ENCODE assay signal across 28 cellular contexts in the genomic region with DNA sequence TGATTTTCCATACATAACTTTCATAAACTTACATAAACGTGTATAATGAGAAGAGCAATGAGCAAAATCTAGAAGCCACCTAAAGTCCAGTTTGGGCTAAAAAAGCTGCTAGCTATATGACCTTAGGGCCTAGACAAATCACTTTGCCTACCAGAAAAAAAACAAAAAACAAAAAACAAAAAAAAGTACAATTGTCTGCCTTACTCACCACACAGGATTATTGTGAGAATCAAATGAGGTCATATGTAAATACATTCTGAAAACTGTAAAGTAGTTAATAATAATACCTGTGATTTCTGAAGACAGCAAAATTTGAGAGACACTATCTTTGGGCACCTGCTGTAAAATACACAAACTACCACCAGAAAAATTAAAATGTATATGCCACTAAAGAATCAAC. TPM values are rescaled to one million over a fixed set of nuclear protein-coding genes. Genes with fewer than 3 reads are reported as not detected.
DNase-seq lines count a peak whose midpoint lies in the region; ATAC-seq and TF ChIP-seq lines count a peak whose summit lies in the region.
"Had no signal": no experiment of that assay in that cellular context is flagged by ENCODE, and none has a peak within 500 bp of the region (broad histone marks: within the 10 kb centered on the region; RNA-seq: fewer than 3 reads in every experiment).

No MANE protein-coding gene starts in this region.

- CTCF ChIA-PET in PC-3 (lab: Charles Lee) = no interaction called here

- no peak for DNase-seq in PC-3
- DNase-seq in mesenchymal stem cell = no peak
- DNase-seq in type B pancreatic cell (ENCODE audit: extremely low spot score, unreplicated experiment) = no peak
- DNase-seq in stimulated activated naive CD4-positive, alpha-beta T cell (lab: John Stamatoyannopoulos, UW) = no peak
- DNase-seq in body of pancreas = no peak
- no peak for DNase-seq in left ventricle myocardium superior
- DNase-seq: activated CD4-positive, alpha-beta T cell treated with anti-CD3 and anti-CD28 coated beads, Interleukin-2, amount 50 U/mL, for 1 hour; activated CD8-positive, alpha-beta memory T cell treated with anti-CD3 and anti-CD28 coated beads, Interleukin-2, amount 10 ng/mL, durations not matched to agents 7 days and 5 days; activated naive CD4-positive, alpha-beta T cell; activated T-cell treated with anti-CD3 and anti-CD28 coated beads, Interleukin-2, amount 50 U/mL, for 48 hours; adrenal gland; effector CD8-positive, alpha-beta T cell; H7; islet precursor cell; mucosa of descending colon; NCI-H1436; NCI-H446; NCI-H82; SHP77; stimulated activated CD4-positive, alpha-beta T cell treated with anti-CD3 and anti-CD28 coated beads, Interleukin-2, amount 100 ng/mL, for 48 hours; T-helper 9 cell; WERI-Rb-1 had no signal

- H3K4me3 ChIP-seq in DOHH2 (ENCODE audit: low read length) = peak overlapping the region; percentile 22
- peak overlapping the region; percentile 19; the same call in 1 of the 2 replicates for H3K4me3 ChIP-seq in PC-3 (ENCODE audit: low read length)
- no peak overlapping the region for H3K4me3 ChIP-seq in mesenchymal stem cell (ENCODE audit: insufficient read depth in 1 of 2, low read depth in 1 of 2, low read length in 2 of 2)
- no peak overlapping the region for H3K4me3 ChIP-seq in body of pancreas
- H3K4me3 ChIP-seq: adrenal gland, mucosa of descending colon, neural progenitor cell, right atrium auricular region, suprapubic skin had no signal

- no peak for TF ChIP-seq POLR2A in body of pancreas (IDR thresholded peaks at IDR 0.05)

- H2BK120ac ChIP-seq in mesenchymal stem cell (ENCODE audit: low read depth, low read length) = no peak overlapping the region

- H4K91ac ChIP-seq in mesenchymal stem cell (ENCODE audit: low read length) = no peak overlapping the region

- peaks cover 3% of the 10 kb centered on the region for H3K79me1 ChIP-seq in mesenchymal stem cell (replicated peaks; ENCODE audit: low read length, poor library complexity, severe bottlenecking)

- H3K79me2 ChIP-seq in DOHH2 (ENCODE audit: control insufficient read depth, low read length) = peaks cover 92% of the 10 kb centered on the region
- H3K79me2 ChIP-seq in PC-3 (ENCODE audit: low read length) = peaks cover 91% of the 10 kb centered on the region

- H4K20me1 ChIP-seq in DOHH2 (ENCODE audit: control insufficient read depth, insufficient read depth, low read depth, low read length) = peaks cover 42% of the 10 kb centered on the region
- H4K20me1 ChIP-seq in PC-3 (ENCODE audit: low read length) = peaks cover 84% of the 10 kb centered on the region

- H3K4me1 ChIP-seq in DOHH2 (ENCODE audit: control insufficient read depth, low read length) = peaks cover 39% of the 10 kb centered on the region
- peaks cover 69% of the 10 kb centered on the region for H3K4me1 ChIP-seq in PC-3 (ENCODE audit: insufficient read depth, low read length)
- H3K4me1 ChIP-seq in mesenchymal stem cell (ENCODE audit: control insufficient read depth, insufficient read depth, low read depth, low read length) = peaks cover 4% of the 10 kb centered on the region
- H3K4me1 ChIP-seq in body of pancreas = peaks cover 9% of the 10 kb centered on the region

- H3K9me2 ChIP-seq in DOHH2 (replicated peaks; ENCODE audit: control insufficient read depth, low read length) = no peaks in the 10 kb centered on the region
- no peaks in the 10 kb centered on the region for H3K9me2 ChIP-seq in PC-3 (replicated peaks; ENCODE audit: low read length)

- WGBS in mesenchymal stem cell = 87% methylated on average over 1 of the region's 1 CpG
- WGBS in body of pancreas, 2 donors = 79 to 80% methylated on average over 1 of the region's 1 CpG

- H2BK15ac ChIP-seq in mesenchymal stem cell (ENCODE audit: low read depth, poor library complexity, severe bottlenecking) = no peak overlapping the region

- H3K36me3 Mint-ChIP-seq in type B pancreatic cell = no peaks in the 10 kb centered on the region

- ATAC-seq in PC-3 (no peak), body of pancreas (no peak), left ventricle myocardium superior (no peak)
- ATAC-seq: activated CD8-positive, alpha-beta memory T cell treated with anti-CD3 and anti-CD28 coated beads, Interleukin-2, amount 10 ng/mL, durations not matched to agents 7 days and 5 days; mucosa of descending colon had no signal

- H3K4me3 Mint-ChIP-seq in type B pancreatic cell = peak overlapping the region; percentile 55
- H3K4me3 Mint-ChIP-seq: activated CD8-positive, alpha-beta memory T cell treated with anti-CD3 and anti-CD28 coated beads, Interleukin-2, amount 10 ng/mL, durations not matched to agents 7 days and 5 days; neural progenitor cell had no signal

- H3F3A ChIP-seq in DOHH2 (ENCODE audit: control insufficient read depth, insufficient read depth) (no peaks in the 10 kb centered on the region), PC-3 (ENCODE audit: low read length, unreplicated experiment) (no peaks in the 10 kb centered on the region)

- intact Hi-C loops in PC-3 (cut with micrococcal nuclease) (no loop called here), body of pancreas (cut with DNase I) (no loop called here), left ventricle myocardium superior (cut with micrococcal nuclease) (loop anchor here (10.0 kb wide), 1 partner anchor 160 kb away; no protein-coding TSS in a partner anchor)

- H3K36me3 ChIP-seq in DOHH2 (ENCODE audit: control insufficient read depth, low read length) = peaks cover 37% of the 10 kb centered on the region
- no peaks in the 10 kb centered on the region for H3K36me3 ChIP-seq in PC-3 (ENCODE audit: low read depth, low read length)
- no peaks in the 10 kb centered on the region for H3K36me3 ChIP-seq in mesenchymal stem cell (ENCODE audit: control insufficient read depth in 1 of 2, insufficient read depth in 2 of 2, low read depth in 1 of 2, low read length in 2 of 2)
- H3K36me3 ChIP-seq in body of pancreas (replicated peaks in 1 of 2; ENCODE audit: insufficient read depth in 1 of 2, low read depth in 2 of 2) = no peaks in the 10 kb centered on the region
- H3K36me3 ChIP-seq: adrenal gland, neural progenitor cell, right atrium auricular region, suprapubic skin had no signal

- TF ChIP-seq CTCF in DOHH2 (IDR thresholded peaks at IDR 0.05; ENCODE audit: low read depth, low read length, poor library complexity, severe bottlenecking) = no peak
- no peak for TF ChIP-seq CTCF in PC-3 (conservative IDR thresholded peaks at IDR 0.05; ENCODE audit: low read depth, low read length)
- TF ChIP-seq CTCF in type B pancreatic cell (conservative IDR thresholded peaks at IDR 0.05) = no peak
- TF ChIP-seq CTCF in body of pancreas (IDR thresholded peaks at IDR 0.05) = no peak

- no peak overlapping the region for H2BK12ac ChIP-seq in mesenchymal stem cell (ENCODE audit: low read length in 2 of 2)

- no peak overlapping the region for H4K8ac ChIP-seq in mesenchymal stem cell (ENCODE audit: low read length)

- no peak overlapping the region for H2BK5ac ChIP-seq in mesenchymal stem cell (ENCODE audit: low read depth, low read length, poor library complexity, severe bottlenecking)

- no peaks in the 10 kb centered on the region for H3K27me3 Mint-ChIP-seq in type B pancreatic cell
- H3K27me3 Mint-ChIP-seq: activated CD8-positive, alpha-beta memory T cell treated with anti-CD3 and anti-CD28 coated beads, Interleukin-2, amount 10 ng/mL, durations not matched to agents 7 days and 5 days had no signal

- no TSS peak for BruUV-seq in PC-3 (replicated peaks; lab: Mats Ljungman, UMichigan)

- no peak overlapping the region for H3K4ac ChIP-seq in mesenchymal stem cell (ENCODE audit: low read depth in 1 of 2, low read length in 2 of 2)

- no peak overlapping the region for H3K23ac ChIP-seq in mesenchymal stem cell (ENCODE audit: low read length in 2 of 2)

- no peak overlapping the region for H2AK5ac ChIP-seq in mesenchymal stem cell (ENCODE audit: low read length, severe bottlenecking)

- no peak overlapping the region for H3K27ac ChIP-seq in DOHH2 (ENCODE audit: low read depth, low read length)
- no peak overlapping the region for H3K27ac ChIP-seq in PC-3 (ENCODE audit: low read length)
- no peak overlapping the region for H3K27ac ChIP-seq in mesenchymal stem cell (ENCODE audit: low read length, poor library complexity, severe bottlenecking)
- no peak overlapping the region for H3K27ac ChIP-seq in body of pancreas
- H3K27ac ChIP-seq: adrenal gland, KMS-11, neural progenitor cell, parathyroid adenoma, right atrium auricular region, suprapubic skin, WERI-Rb-1 had no signal

- peak overlapping the region; percentile 30 for H3K4me2 ChIP-seq in DOHH2 (ENCODE audit: low read length)
- peak overlapping the region; percentile 92 for H3K4me2 ChIP-seq in PC-3 (ENCODE audit: low read length)
- H3K4me2 ChIP-seq in mesenchymal stem cell (ENCODE audit: low read length, poor library complexity, severe bottlenecking) = no peak overlapping the region
- H3K4me2 ChIP-seq: KMS-11, neural progenitor cell had no signal

- H2AFZ ChIP-seq in PC-3 (ENCODE audit: low read length) (no peak overlapping the region), mesenchymal stem cell (ENCODE audit: low read depth, low read length) (no peak overlapping the region)
- H2AFZ ChIP-seq: neural progenitor cell, parathyroid adenoma had no signal

- H3K27me3 ChIP-seq in DOHH2 (ENCODE audit: control insufficient read depth, low read length) (no peaks in the 10 kb centered on the region), PC-3 (ENCODE audit: low read length) (no peaks in the 10 kb centered on the region), mesenchymal stem cell (ENCODE audit: control insufficient read depth in 1 of 2, insufficient read depth in 1 of 2, low read length in 2 of 2) (no peaks in the 10 kb centered on the region), body of pancreas (no peaks in the 10 kb centered on the region)
- H3K27me3 ChIP-seq: adrenal gland, right atrium auricular region, suprapubic skin had no signal

- no peak overlapping the region for H3K27ac Mint-ChIP-seq in type B pancreatic cell
- H3K27ac Mint-ChIP-seq: activated CD8-positive, alpha-beta memory T cell treated with anti-CD3 and anti-CD28 coated beads, Interleukin-2, amount 10 ng/mL, durations not matched to agents 7 days and 5 days; neural progenitor cell had no signal

- peaks cover 35% of the 10 kb centered on the region for H3K4me1 Mint-ChIP-seq in type B pancreatic cell (ENCODE audit: unreplicated experiment)

- no peak overlapping the region for H3K14ac ChIP-seq in mesenchymal stem cell (ENCODE audit: low read length in 2 of 2)

- H3K18ac ChIP-seq in mesenchymal stem cell (ENCODE audit: low read depth in 1 of 2, low read length in 2 of 2) = no peak overlapping the region

- H3K9me3 ChIP-seq in DOHH2 (ENCODE audit: control insufficient read depth, insufficient read depth, low read length) (no peaks in the 10 kb centered on the region), PC-3 (ENCODE audit: low read length) (no peaks in the 10 kb centered on the region), mesenchymal stem cell (ENCODE audit: control insufficient read depth, low read length) (no peaks in the 10 kb centered on the region), body of pancreas (no peaks in the 10 kb centered on the region)
- H3K9me3 ChIP-seq: adrenal gland, mucosa of descending colon, right atrium auricular region, suprapubic skin had no signal

- H3K9me3 Mint-ChIP-seq in type B pancreatic cell = no peaks in the 10 kb centered on the region

- POLR2A ChIA-PET in PC-3 (lab: Charles Lee; ENCODE audit: unreplicated experiment) = no interaction called here

- H3K9ac ChIP-seq in PC-3 (ENCODE audit: low read length) (no peak overlapping the region), mesenchymal stem cell (ENCODE audit: low read length) (peak overlapping the region; percentile 99)
- H3K9ac ChIP-seq: KMS-11, neural progenitor cell, parathyroid adenoma had no signal

RNA-seq across cellular contexts. Expression of a gene that starts 4.2 kb away (rescaled TPM):
- total RNA-seq in PC-3 (2014; rRNA removed) = 48.5 and 61.9 TPM in 2 replicates
- 39.7 TPM for polyA plus RNA-seq in mesenchymal stem cell (2013, experiment 1 of 2)
- polyA plus RNA-seq in mesenchymal stem cell (2013, experiment 2 of 2) = 42.6 TPM
- total RNA-seq in type B pancreatic cell (ENCODE audit: low replicate concordance) = 77.1 and 95.2 TPM in 2 replicates
- total RNA-seq in body of pancreas = 10 to 100 TPM; 17.1 to 37.9 TPM
- 11.9 TPM for total RNA-seq in left ventricle myocardium superior

Comparison
In these comparisons a context has a peak if more than half of its experiments do, and no peak if none do; other contexts are left out.
1. H3K4me3 ChIP-seq: peak in DOHH2 (single experiment) and PC-3 (single experiment); none in mesenchymal stem cell (0 of 2) and body of pancreas (0 of 2).